In genomic region chr1:155193991-155194240, GRCh38 we compare ENCODE assay signal across 5 cellular contexts. TPM values are rescaled to one million over a fixed set of nuclear protein-coding genes. Genes with fewer than 3 reads are reported as not detected.
DNase-seq lines count a peak whose midpoint lies in the region; TF ChIP-seq lines count a peak whose summit lies in the region.
"Not testable (repeated sequence)": the region's sequence is repeated elsewhere in the genome, so short reads cannot be mapped to it uniquely, and the experiment has no call there.
"Had no signal": no experiment of that assay in that cellular context is flagged by ENCODE, and none has a peak within 500 bp of the region (broad histone marks: within the 10 kb centered on the region; RNA-seq: fewer than 3 reads in every experiment).

No MANE protein-coding gene starts in this region.

- H3K9me2 ChIP-seq in MM.1S (replicated peaks; ENCODE audit: insufficient read depth, low read length), result not testable (repeated sequence)

- WGBS in lower leg skin, 2 donors, result 2 to 3% methylated on average over 16 of the region's 16 CpGs
- 9% methylated on average over 16 of the region's 16 CpGs for WGBS in thymus

- not testable (repeated sequence) for H3K9ac ChIP-seq in MM.1S (ENCODE audit: low read length)

- not testable (repeated sequence) for H3F3A ChIP-seq in MM.1S (ENCODE audit: insufficient read depth, low read length)

- peak overlapping the region; percentile 94; the same call in 1 of the 2 replicates for H2AFZ ChIP-seq in MM.1S (ENCODE audit: low read length)

- H3K4me3 ChIP-seq in MM.1S (ENCODE audit: low read length) (peak overlapping the region; percentile 61), lower leg skin (ENCODE audit: low read depth, poor library complexity, severe bottlenecking) (peak overlapping the region; percentile 26), thymus (ENCODE audit: low read length) (peak overlapping the region; percentile 46)

- not testable (repeated sequence) for H3K79me2 ChIP-seq in MM.1S (ENCODE audit: low read length)

- CTCF ChIA-PET in MCF 10A (lab: Yijun Ruan, JAX), result interaction anchor here (0.5 to 7.6 kb wide), 28 partner anchors 9 to 454 kb away, joined by 3 to 111 read pairs (median 4); partner anchors contain the start of genes KRTCAP2, MSTO1, MTX1 and PMVK

- not testable (repeated sequence) for H3K27ac ChIP-seq in MM.1S (ENCODE audit: low read length)
- peak overlapping the region; percentile 96 for H3K27ac ChIP-seq in thymus (ENCODE audit: low read depth)

- BruUV-seq in MCF 10A (replicated peaks; lab: Mats Ljungman, UMichigan), result not testable (repeated sequence)

- H3K27ac Mint-ChIP-seq in MCF 10A (ENCODE audit: low read depth, unreplicated experiment), result peak overlapping the region; percentile 100

- H4K20me1 ChIP-seq in MM.1S (ENCODE audit: insufficient read depth, low read length), result not testable (repeated sequence)

- not testable (repeated sequence) for H3K9me3 Mint-ChIP-seq in MCF 10A (ENCODE audit: unreplicated experiment)

- POLR2A ChIA-PET in MCF 10A (lab: Yijun Ruan, JAX), result interaction anchor here (0.7 to 6.7 kb wide), 35 partner anchors 12 to 927 kb away, joined by 3 to 215 read pairs (median 6); partner anchors contain the start of genes ASH1L, CKS1B, CLK2 and EFNA1

- peak overlapping the region; percentile 97 for H3K4me2 ChIP-seq in MM.1S (ENCODE audit: low read depth, low read length)

- not testable (repeated sequence) for H3K36me3 ChIP-seq in MM.1S (replicated peaks; ENCODE audit: insufficient read depth, low read length); thymus (ENCODE audit: control insufficient read depth, insufficient read depth)

- not testable (repeated sequence) for H3K27me3 Mint-ChIP-seq in MCF 10A (ENCODE audit: insufficient read depth, unreplicated experiment)

- H3K4me1 ChIP-seq in MM.1S (ENCODE audit: low read length) (peaks cover 15% of the 10 kb centered on the region; the same call in 1 of the 2 replicates), thymus (ENCODE audit: control insufficient read depth, insufficient read depth, low read length) (peaks cover 20% of the 10 kb centered on the region)

- H3K27me3 ChIP-seq in MM.1S (replicated peaks; ENCODE audit: insufficient read depth, low read length), result peaks cover 60% of the 10 kb centered on the region
- not testable (repeated sequence) for H3K27me3 ChIP-seq in thymus (ENCODE audit: control insufficient read depth, insufficient read depth)

- TF ChIP-seq CTCF in MM.1S (IDR thresholded peaks at IDR 0.05; ENCODE audit: low read length); MCF 10A (IDR thresholded peaks at IDR 0.05; ENCODE audit: unreplicated experiment); lower leg skin (IDR thresholded peaks at IDR 0.05): not testable (repeated sequence)

- DNase-seq in MM.1S; MCF 10A (ENCODE audit: unreplicated experiment); lower leg skin (ENCODE audit: low spot score in 2 of 2): not testable (repeated sequence)

- intact Hi-C loops in MCF 10A (cut with micrococcal nuclease), result loop anchor here (2.0 to 5.0 kb wide), 2 partner anchors 17 to 33 kb away; no protein-coding TSS in a partner anchor
- intact Hi-C loops in lower leg skin (cut with DNase I; ENCODE audit: low total_unique reads), result not testable (repeated sequence)

- H3K4me3 Mint-ChIP-seq in MCF 10A (ENCODE audit: unreplicated experiment), result peak overlapping the region; percentile 94

- peaks cover 44% of the 10 kb centered on the region for H3K36me3 Mint-ChIP-seq in MCF 10A (ENCODE audit: insufficient read depth, unreplicated experiment)

- H3K4me1 Mint-ChIP-seq in MCF 10A (ENCODE audit: insufficient read depth, unreplicated experiment), result peaks cover 32% of the 10 kb centered on the region

- not testable (repeated sequence) for H3K9me3 ChIP-seq in MM.1S (replicated peaks; ENCODE audit: insufficient read depth, low read length); thymus (ENCODE audit: control insufficient read depth)

- not testable (repeated sequence) for TF ChIP-seq POLR2A in lower leg skin (IDR thresholded peaks at IDR 0.05)

RNA-seq across cellular contexts. Expression of gene THBS3, which starts 13.8 kb away (rescaled TPM):
- total RNA-seq in MCF 10A (2022), result 33.0 and 34.4 TPM in 2 replicates
- total RNA-seq in lower leg skin, result 10 to 100 TPM; 15.6 to 26.6 (median 20.2) TPM
- 46.1 TPM for polyA plus RNA-seq in thymus

RNA-seq across cellular contexts. Expression of gene MTX1, which starts 14.6 kb away (rescaled TPM):
- total RNA-seq in MCF 10A (2022) (64.6 and 67.4 TPM in 2 replicates), lower leg skin (10 to 100 TPM; 20.5 to 54.8 (median 40.8) TPM)
- polyA plus RNA-seq in thymus, result 36.8 TPM

RNA-seq across cellular contexts. Expression of gene TRIM46, which starts 20.3 kb away (rescaled TPM):
- 0.21 and 0.32 TPM in 2 replicates for total RNA-seq in MCF 10A (2022)
- total RNA-seq in lower leg skin, result 1 to 10 TPM in 1 of 4 donors, under 1 TPM in 2, not detected in 1; 0.17 to 1.2 (median 0.62) TPM
- 4.3 TPM for polyA plus RNA-seq in thymus
- total RNA-seq: HT-29 had no signal

RNA-seq across cellular contexts. Expression of gene KRTCAP2, which starts 20.8 kb away (rescaled TPM):
- total RNA-seq in MCF 10A (2022) (313 and 383 TPM in 2 replicates), lower leg skin (100 to 1,000 TPM in 2 of 4 donors, 10 to 100 TPM in 2; 48.6 to 109 (median 97.6) TPM)
- polyA plus RNA-seq in thymus, result 223 TPM

RNA-seq across cellular contexts. Expression of gene DPM3, which starts 53.6 kb away (rescaled TPM):
- total RNA-seq in MCF 10A (2022) (79.7 and 86.4 TPM in 2 replicates), lower leg skin (10 to 100 TPM; 19.2 to 74.7 (median 36.9) TPM)
- 155 TPM for polyA plus RNA-seq in thymus
